13 cellular contexts compared by ENCODE assay signal in genomic region chr9:120783611-120784047, GRCh38. TPM values are rescaled to one million over a fixed set of nuclear protein-coding genes. Genes with fewer than 3 reads are reported as not detected.
DNase-seq lines count a peak whose midpoint lies in the region; ATAC-seq and TF ChIP-seq lines count a peak whose summit lies in the region.
"Had no signal": no experiment of that assay in that cellular context is flagged by ENCODE, and none has a peak within 500 bp of the region (broad histone marks: within the 10 kb centered on the region; RNA-seq: fewer than 3 reads in every experiment).

No MANE protein-coding gene starts in this region.

- POLR2A ChIA-PET in naive thymus-derived CD8-positive, alpha-beta T cell (lab: Charles Lee) = no interaction called here

- no peaks in the 10 kb centered on the region for H3K27me3 Mint-ChIP-seq in naive thymus-derived CD8-positive, alpha-beta T cell
- H3K27me3 Mint-ChIP-seq: activated naive CD4-positive, alpha-beta T cell treated with anti-CD3 and anti-CD28 coated beads, Interleukin-2, amount 50 U/mL, for 24 hours had no signal

- H3K9me3 ChIP-seq in breast epithelium (no peaks in the 10 kb centered on the region), SJCRH30 (replicated peaks) (no peaks in the 10 kb centered on the region)

- no peak for ATAC-seq in naive thymus-derived CD8-positive, alpha-beta T cell
- ATAC-seq in HG03457 (IDR thresholded peaks at IDR 0.05; ENCODE audit: unreplicated experiment) = no peak
- ATAC-seq: Panc1 had no signal

- no peak overlapping the region for H3K4me3 ChIP-seq in breast epithelium
- H3K4me3 ChIP-seq in SJCRH30 = no peak overlapping the region

- intact Hi-C loops in breast epithelium (cut with DNase I; ENCODE audit: low total_unique reads) = no loop called here

- peak overlapping the region in 7 of 10 donors; percentile 5 to 79 (median 35) for H3K27ac Mint-ChIP-seq in naive thymus-derived CD8-positive, alpha-beta T cell
- H3K27ac Mint-ChIP-seq: activated naive CD4-positive, alpha-beta T cell treated with anti-CD3 and anti-CD28 coated beads, Interleukin-2, amount 50 U/mL, for 24 hours had no signal

- no peak for TF ChIP-seq CTCF in breast epithelium (IDR thresholded peaks at IDR 0.05)

- H3K9me3 Mint-ChIP-seq in naive thymus-derived CD8-positive, alpha-beta T cell = no peaks in the 10 kb centered on the region
- H3K9me3 Mint-ChIP-seq: activated naive CD4-positive, alpha-beta T cell treated with anti-CD3 and anti-CD28 coated beads, Interleukin-2, amount 50 U/mL, for 24 hours had no signal

- H3K36me3 Mint-ChIP-seq in naive thymus-derived CD8-positive, alpha-beta T cell = peaks cover 7 to 81% (median 16%) of the 10 kb centered on the region in 3 donors

- H3K4me1 Mint-ChIP-seq in naive thymus-derived CD8-positive, alpha-beta T cell = peaks cover 22 to 63% (median 53%) of the 10 kb centered on the region in 4 donors

- H3K4me3 Mint-ChIP-seq in naive thymus-derived CD8-positive, alpha-beta T cell = peak overlapping the region in 1 of 10 donors; percentile 3
- H3K4me3 Mint-ChIP-seq: activated naive CD4-positive, alpha-beta T cell treated with anti-CD3 and anti-CD28 coated beads, Interleukin-2, amount 50 U/mL, for 24 hours had no signal

- DNase-seq in CD1c-positive myeloid dendritic cell (ENCODE audit: extremely low spot score) (peak; percentile 14), M059J (ENCODE audit: low read depth) (peak; percentile 55), breast epithelium (ENCODE audit: low spot score in 2 of 2) (no peak), SJCRH30 (no peak), NCI-H1694 (lab: John Stamatoyannopoulos, UW) (no peak), DMS114 treated with DMSO at 0.1 percent for 48 hours (lab: John Stamatoyannopoulos, UW; ENCODE audit: unreplicated experiment) (no peak)
- no peak for DNase-seq in naive thymus-derived CD8-positive, alpha-beta T cell
- DNase-seq: activated CD4-positive, CD25-positive, alpha-beta regulatory T cell; DMS 273 treated with DMSO at 0.1 percent for 48 hours; NCI-H1105 treated with DMSO at 0.1 percent for 48 hours had no signal

- H3K27me3 ChIP-seq in breast epithelium (no peaks in the 10 kb centered on the region), SJCRH30 (no peaks in the 10 kb centered on the region)

- TF ChIP-seq POLR2A in breast epithelium (IDR thresholded peaks at IDR 0.05) = no peak

- H3K36me3 ChIP-seq in breast epithelium = no peaks in the 10 kb centered on the region
- H3K36me3 ChIP-seq in SJCRH30 = peaks cover 37% of the 10 kb centered on the region

- H3K4me1 ChIP-seq in breast epithelium (no peaks in the 10 kb centered on the region), SJCRH30 (no peaks in the 10 kb centered on the region)

- H3K27ac ChIP-seq in breast epithelium (peak overlapping the region; percentile 34 to 46), SJCRH30 (no peak overlapping the region)

RNA-seq across cellular contexts. Expression of gene FBXW2, which starts 9.6 kb away (rescaled TPM):
- total RNA-seq in M059J (2014; rRNA removed; shearing (Covaris generic)) = 31.7 and 34.7 TPM in 2 replicates
- 10 to 100 TPM; 44.9 to 49.9 (median 49.8) TPM for total RNA-seq in breast epithelium
- 10 to 100 TPM; 76.9 to 81.8 TPM for total RNA-seq in naive thymus-derived CD8-positive, alpha-beta T cell
- polyA plus RNA-seq in naive thymus-derived CD8-positive, alpha-beta T cell = 10 to 100 TPM; 29.6 to 37.1 (median 31.7) TPM
- 34.5 and 43.6 TPM in 2 replicates for total RNA-seq in SJCRH30 (2014; rRNA removed; shearing (Covaris generic))

RNA-seq across cellular contexts. Expression of gene PSMD5, which starts 59.1 kb away (rescaled TPM):
- 58.3 and 61.6 TPM in 2 replicates for total RNA-seq in M059J (2014; rRNA removed; shearing (Covaris generic))
- total RNA-seq in breast epithelium = 10 to 100 TPM; 48.3 to 54.1 (median 50.3) TPM
- 10 to 100 TPM; 53.0 to 57.9 TPM for total RNA-seq in naive thymus-derived CD8-positive, alpha-beta T cell
- 10 to 100 TPM; 13.7 to 23.4 (median 23.3) TPM for polyA plus RNA-seq in naive thymus-derived CD8-positive, alpha-beta T cell
- total RNA-seq in SJCRH30 (2014; rRNA removed; shearing (Covaris generic)) = 49.0 and 54.1 TPM in 2 replicates

Comparison
In these comparisons a context has a peak if more than half of its experiments do, and no peak if none do; other contexts are left out.
1. DNase-seq: peak in CD1c-positive myeloid dendritic cell (single experiment) and M059J (single experiment); none in breast epithelium (0 of 2), naive thymus-derived CD8-positive, alpha-beta T cell (0 of 10), SJCRH30 (0 of 2), NCI-H1694 (single experiment) and DMS114 treated with DMSO at 0.1 percent for 48 hours (single experiment).